23 cellular contexts compared by ENCODE assay signal in genomic region chr2:190501231-190501630, GRCh38. TPM values are rescaled to one million over a fixed set of nuclear protein-coding genes. Genes with fewer than 3 reads are reported as not detected.
DNase-seq lines count a peak whose midpoint lies in the region; ATAC-seq and TF ChIP-seq lines count a peak whose summit lies in the region.
"Had no signal": no experiment of that assay in that cellular context is flagged by ENCODE, and none has a peak within 500 bp of the region (broad histone marks: within the 10 kb centered on the region; RNA-seq: fewer than 3 reads in every experiment).

No MANE protein-coding gene starts in this region.

- H3K4me3 ChIP-seq in CD8-positive, alpha-beta T cell (ENCODE audit: low read depth, low read length), result no peak overlapping the region
- no peak overlapping the region for H3K4me3 ChIP-seq in spleen
- H3K4me3 ChIP-seq: HAP-1, thoracic aorta had no signal

- peaks cover 13% of the 10 kb centered on the region for H3K4me1 Mint-ChIP-seq in CD8-positive, alpha-beta T cell (ENCODE audit: low read depth)
- H3K4me1 Mint-ChIP-seq in IgD-negative memory B cell, result peaks cover 5 to 10% (median 5%) of the 10 kb centered on the region in 3 donors

- WGBS in spleen, 5 donors, result 64 to 83% (median 77%) methylated on average over 5 of the region's 5 CpGs

- no peak for ATAC-seq in CD8-positive, alpha-beta T cell
- ATAC-seq in GM21447 (IDR thresholded peaks at IDR 0.05; ENCODE audit: unreplicated experiment) (no peak), HG02981 (IDR thresholded peaks at IDR 0.05; ENCODE audit: unreplicated experiment) (no peak)
- ATAC-seq: Right ventricle myocardium inferior had no signal

- H3K27ac Mint-ChIP-seq in CD8-positive, alpha-beta T cell, result peak overlapping the region; percentile 81
- H3K27ac Mint-ChIP-seq in IgD-negative memory B cell, result peak overlapping the region in 2 of 3 donors; percentile 31 to 39
- H3K27ac Mint-ChIP-seq: activated B cell treated with CpG ODN at 0.5 μM for 24 hours; activated naive CD4-positive, alpha-beta T cell treated with anti-CD3 and anti-CD28 coated beads for 36 hours had no signal

- H3K9me3 ChIP-seq in CD8-positive, alpha-beta T cell (ENCODE audit: low read length), result no peaks in the 10 kb centered on the region
- no peaks in the 10 kb centered on the region for H3K9me3 ChIP-seq in spleen
- H3K9me3 ChIP-seq: HAP-1, thoracic aorta had no signal

- H3K27me3 Mint-ChIP-seq in CD8-positive, alpha-beta T cell (ENCODE audit: low read depth), result no peaks in the 10 kb centered on the region
- no peaks in the 10 kb centered on the region for H3K27me3 Mint-ChIP-seq in IgD-negative memory B cell
- H3K27me3 Mint-ChIP-seq: activated B cell treated with CpG ODN at 0.5 μM for 24 hours had no signal

- CTCF ChIA-PET in CD8-positive, alpha-beta T cell (lab: Charles Lee), result interaction anchor here (0.6 kb wide), 1 partner anchor 115 kb away, joined by 3 read pairs; no protein-coding TSS in a partner anchor

- H3K4me1 ChIP-seq in CD8-positive, alpha-beta T cell (ENCODE audit: insufficient read depth, low read length), result no peaks in the 10 kb centered on the region
- peaks cover 0 to 29% (median 8%) of the 10 kb centered on the region in 6 donors for H3K4me1 ChIP-seq in spleen

- DNase-seq in CD8-positive, alpha-beta T cell, result no peak
- peak; percentile 54 to 55 for DNase-seq in dermis microvascular lymphatic vessel endothelial cell (ENCODE audit: low read depth in 2 of 2)
- DNase-seq in spleen, result no peak
- DNase-seq in NOMO-1 treated with DMSO at 0.1 percent for 48 hours (lab: John Stamatoyannopoulos, UW; ENCODE audit: unreplicated experiment), result no peak
- DNase-seq: activated B cell treated with CpG ODN at 0.5 μM for 24 hours; activated naive CD4-positive, alpha-beta T cell treated with anti-CD3 and anti-CD28 coated beads for 36 hours; activated T-cell treated with anti-CD3 and anti-CD28 coated beads for 4 hours; central memory CD4-positive, alpha-beta T cell; DMS153; glutamatergic neuron; NCI-H1105; NCI-H2029; NCI-H2227 treated with DMSO at 0.1 percent for 48 hours; NCI-H748 treated with DMSO at 0.1 percent for 48 hours; T-helper 9 cell had no signal

- TF ChIP-seq POLR2A in spleen (IDR thresholded peaks at IDR 0.05), result no peak

- H3K27ac ChIP-seq in CD8-positive, alpha-beta T cell (ENCODE audit: low read depth, low read length), result no peak overlapping the region
- H3K27ac ChIP-seq in spleen, result peak overlapping the region in 6 of 8 donors; percentile 5 to 71 (median 62)
- H3K27ac ChIP-seq: epithelial cell of prostate, HL-60, thoracic aorta had no signal

- H3K9me3 Mint-ChIP-seq in CD8-positive, alpha-beta T cell, result no peaks in the 10 kb centered on the region
- no peaks in the 10 kb centered on the region for H3K9me3 Mint-ChIP-seq in IgD-negative memory B cell
- H3K9me3 Mint-ChIP-seq: activated B cell treated with CpG ODN at 0.5 μM for 24 hours; activated naive CD4-positive, alpha-beta T cell treated with anti-CD3 and anti-CD28 coated beads for 36 hours had no signal

- intact Hi-C loops in CD8-positive, alpha-beta T cell (cut with DNase I, micrococcal nuclease), result no loop called here
- intact Hi-C loops in spleen (cut with DNase I; ENCODE audit: low total_unique reads), result no loop called here

- no peak overlapping the region for H3K4me3 Mint-ChIP-seq in CD8-positive, alpha-beta T cell
- H3K4me3 Mint-ChIP-seq in IgD-negative memory B cell, result no peak overlapping the region
- H3K4me3 Mint-ChIP-seq: activated B cell treated with CpG ODN at 0.5 μM for 24 hours; activated naive CD4-positive, alpha-beta T cell treated with anti-CD3 and anti-CD28 coated beads for 36 hours had no signal

- H3K36me3 ChIP-seq in CD8-positive, alpha-beta T cell (ENCODE audit: insufficient read depth, low read length), result peaks cover 37% of the 10 kb centered on the region
- H3K36me3 ChIP-seq in spleen, result peaks cover 0 to 96% (median 47%) of the 10 kb centered on the region in 6 donors
- H3K36me3 ChIP-seq: HAP-1 had no signal

- H3K27me3 ChIP-seq in CD8-positive, alpha-beta T cell (ENCODE audit: insufficient read depth, low read length), result no peaks in the 10 kb centered on the region
- no peaks in the 10 kb centered on the region for H3K27me3 ChIP-seq in spleen (replicated peaks in 1 of 7)

- POLR2A ChIA-PET in CD8-positive, alpha-beta T cell (lab: Charles Lee), result interaction anchor here (1.0 kb wide), 1 partner anchor 9 kb away, joined by 3 read pairs; no protein-coding TSS in a partner anchor

- peaks cover 81% of the 10 kb centered on the region for H3K36me3 Mint-ChIP-seq in CD8-positive, alpha-beta T cell
- peaks cover 2% of the 10 kb centered on the region for H3K36me3 Mint-ChIP-seq in IgD-negative memory B cell

- no peak for TF ChIP-seq CTCF in CD8-positive, alpha-beta T cell (IDR thresholded peaks at IDR 0.05)
- TF ChIP-seq CTCF in spleen (IDR thresholded peaks at IDR 0.05 in 8 of 11, conservative IDR thresholded peaks at IDR 0.05 in 3 of 11), result no peak

RNA-seq across cellular contexts. Expression of gene NEMP2, which starts 33.3 kb away (rescaled TPM):
- total RNA-seq in CD8-positive, alpha-beta T cell, result 1 to 10 TPM; 7.2 to 7.8 TPM
- polyA plus RNA-seq in IgD-negative memory B cell, result 5.5 TPM
- 2.1 and 2.4 TPM in 2 replicates for total RNA-seq in dermis microvascular lymphatic vessel endothelial cell
- total RNA-seq in spleen, result 10 to 100 TPM in 6 of 7 donors, 1 to 10 TPM in 1; 7.7 to 19.2 (median 12.8) TPM
- 1 to 10 TPM in 2 of 3 donors, under 1 TPM in 1; 0.89 to 1.8 (median 1.4) TPM for polyA plus RNA-seq in spleen

Comparison
In these comparisons a context has a peak if more than half of its experiments do, and no peak if none do; other contexts are left out.
1. DNase-seq: peak in dermis microvascular lymphatic vessel endothelial cell (2 of 2); none in CD8-positive, alpha-beta T cell (0 of 7), spleen (single experiment) and NOMO-1 treated with DMSO at 0.1 percent for 48 hours (single experiment).